Comparison of ENCODE assay signal across 9 cellular contexts in the genomic region with DNA sequence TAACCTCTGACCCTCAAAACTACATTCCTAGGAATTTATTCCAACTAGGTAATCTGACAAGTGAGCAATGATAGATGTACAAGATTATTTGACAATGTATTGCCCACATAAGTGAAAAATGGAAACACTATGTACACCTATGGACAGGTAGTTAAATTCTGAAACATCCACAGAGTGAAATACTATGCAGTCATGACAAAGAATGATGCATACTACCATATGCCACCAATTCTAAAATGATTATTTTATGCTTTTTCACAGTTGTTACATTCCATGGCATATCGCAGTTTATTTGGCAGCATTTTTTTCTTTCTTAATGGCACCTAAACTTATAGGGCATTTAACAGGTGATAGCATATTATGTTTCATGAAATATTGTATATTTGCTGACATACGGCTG.
"Had no signal": no experiment of that assay in that cellular context is flagged by ENCODE, and none has a peak within 500 bp of the region (broad histone marks: within the 10 kb centered on the region; RNA-seq: fewer than 3 reads in every experiment).

No MANE protein-coding gene starts in this region.

- H3K4me2 ChIP-seq: GM23338 had no signal

- DNase-seq: H9, HCEC 1CT, HFFc6, IMR-90, KBM-7 had no signal

- H2AFZ ChIP-seq: GM23338 had no signal

- H3K4me3 ChIP-seq: GM23338 had no signal

- ATAC-seq: GM23338 had no signal

- FAIRE-seq: H1, H54, HTR-8/SVneo had no signal
